1 cellular context compared by ENCODE assay signal in the genomic region with DNA sequence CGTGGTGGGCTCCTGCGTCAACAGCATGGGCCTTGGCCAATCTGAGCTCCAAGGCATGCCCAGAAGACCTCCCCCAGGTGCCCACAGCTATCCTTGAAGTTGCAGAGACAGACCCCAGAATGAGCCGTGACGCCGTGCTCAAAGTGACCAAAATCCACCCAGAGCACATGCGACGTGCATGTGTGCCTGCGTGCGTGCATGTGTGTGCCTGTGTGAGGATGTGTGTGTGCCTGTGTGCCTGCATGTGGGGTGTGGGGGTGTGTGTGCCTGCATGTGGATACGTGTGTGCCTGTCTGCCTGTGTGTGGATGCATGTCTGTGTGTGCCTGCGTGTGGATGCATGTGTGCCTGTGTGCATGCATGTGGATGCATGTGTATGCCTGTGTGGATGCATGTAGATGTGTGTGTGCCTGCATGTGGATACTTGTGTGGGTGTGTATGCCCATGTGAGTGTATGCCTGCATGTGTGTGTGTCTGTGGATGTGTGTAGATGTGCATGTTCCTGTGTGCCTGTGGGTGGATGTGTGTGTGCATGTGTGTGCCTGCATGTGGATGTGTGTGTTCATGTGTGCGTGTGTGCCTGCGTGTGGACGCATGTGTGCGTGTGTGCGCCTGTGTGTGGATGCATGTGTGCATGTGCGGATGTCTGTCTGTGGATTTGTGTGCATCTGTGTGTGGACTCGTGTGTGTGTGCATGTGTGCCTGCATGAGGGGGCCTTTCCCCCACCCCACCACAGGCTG.
TF ChIP-seq lines count a peak whose summit lies in the region.

No MANE protein-coding gene starts in this region.

TF ChIP-seq in IMR-90, 13 proteins besides CTCF, POLR2A, EP300 and RAD21:
- TF ChIP-seq MAZ (IDR thresholded peaks at IDR 0.05; ENCODE audit: borderline replicate concordance, low read depth, low read length) (no peak), MAFK (IDR thresholded peaks at IDR 0.05; ENCODE audit: low read depth, low read length) (no peak), RFX5 (IDR thresholded peaks at IDR 0.05; ENCODE audit: low read depth, low read length) (no peak), NFE2L2 (IDR thresholded peaks at IDR 0.05; ENCODE audit: low read depth, low read length) (no peak), SMC3 (IDR thresholded peaks at IDR 0.05; ENCODE audit: low read depth, low read length) (no peak), CHD1 (IDR thresholded peaks at IDR 0.05; ENCODE audit: low read depth, low read length) (no peak), FOS (IDR thresholded peaks at IDR 0.05; ENCODE audit: low read depth, low read length) (no peak), MXI1 (IDR thresholded peaks at IDR 0.05; ENCODE audit: borderline replicate concordance, low read depth, low read length) (no peak), RCOR1 (IDR thresholded peaks at IDR 0.05; ENCODE audit: insufficient replicate concordance, low read length) (no peak), CEBPB (IDR thresholded peaks at IDR 0.05; ENCODE audit: low read depth, low read length) (no peak), BHLHE40 (IDR thresholded peaks at IDR 0.05; ENCODE audit: low read depth, low read length) (no peak)
- TF ChIP-seq, protein P1, sequence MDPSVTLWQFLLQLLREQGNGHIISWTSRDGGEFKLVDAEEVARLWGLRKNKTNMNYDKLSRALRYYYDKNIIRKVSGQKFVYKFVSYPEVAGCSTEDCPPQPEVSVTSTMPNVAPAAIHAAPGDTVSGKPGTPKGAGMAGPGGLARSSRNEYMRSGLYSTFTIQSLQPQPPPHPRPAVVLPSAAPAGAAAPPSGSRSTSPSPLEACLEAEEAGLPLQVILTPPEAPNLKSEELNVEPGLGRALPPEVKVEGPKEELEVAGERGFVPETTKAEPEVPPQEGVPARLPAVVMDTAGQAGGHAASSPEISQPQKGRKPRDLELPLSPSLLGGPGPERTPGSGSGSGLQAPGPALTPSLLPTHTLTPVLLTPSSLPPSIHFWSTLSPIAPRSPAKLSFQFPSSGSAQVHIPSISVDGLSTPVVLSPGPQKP (IDR thresholded peaks at IDR 0.05; ENCODE audit: borderline replicate concordance, low read depth, low read length), result no peak
- TF ChIP-seq, protein P2, sequence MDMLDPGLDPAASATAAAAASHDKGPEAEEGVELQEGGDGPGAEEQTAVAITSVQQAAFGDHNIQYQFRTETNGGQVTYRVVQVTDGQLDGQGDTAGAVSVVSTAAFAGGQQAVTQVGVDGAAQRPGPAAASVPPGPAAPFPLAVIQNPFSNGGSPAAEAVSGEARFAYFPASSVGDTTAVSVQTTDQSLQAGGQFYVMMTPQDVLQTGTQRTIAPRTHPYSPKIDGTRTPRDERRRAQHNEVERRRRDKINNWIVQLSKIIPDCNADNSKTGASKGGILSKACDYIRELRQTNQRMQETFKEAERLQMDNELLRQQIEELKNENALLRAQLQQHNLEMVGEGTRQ (IDR thresholded peaks at IDR 0.05; ENCODE audit: low read depth, low read length), result no peak
